Comparison of ENCODE assay signal across 14 cellular contexts in genomic region chr6:10355115-10355702, GRCh38. TPM values are rescaled to one million over a fixed set of nuclear protein-coding genes. Genes with fewer than 3 reads are reported as not detected.
DNase-seq lines count a peak whose midpoint lies in the region; ATAC-seq, FAIRE-seq and TF ChIP-seq lines count a peak whose summit lies in the region.
"Had no signal": no experiment of that assay in that cellular context is flagged by ENCODE, and none has a peak within 500 bp of the region (broad histone marks: within the 10 kb centered on the region; RNA-seq: fewer than 3 reads in every experiment).

No MANE protein-coding gene starts in this region.

- peak; percentile 50 for ATAC-seq in GM18498 (IDR thresholded peaks at IDR 0.05; ENCODE audit: unreplicated experiment)
- peak; percentile 82 for ATAC-seq in GM21529 (IDR thresholded peaks at IDR 0.05; ENCODE audit: unreplicated experiment)
- no peak for ATAC-seq in GM18511 (IDR thresholded peaks at IDR 0.05; ENCODE audit: unreplicated experiment)
- ATAC-seq in left colon: no peak
- ATAC-seq: gastroesophageal sphincter had no signal

- no peaks in the 10 kb centered on the region for H3K9me1 ChIP-seq in keratinocyte (ENCODE audit: control insufficient read depth, extremely low read depth, insufficient read depth, low read length)

- DNase-seq in HT-29 (ENCODE audit: low spot score) (peak; percentile 20), keratinocyte (ENCODE audit: low read depth, low spot score) (peak; percentile 87), left colon (no peak), BE2C (no peak)
- no peak for DNase-seq in activated effector memory CD4-positive, alpha-beta T cell treated with Interleukin-2 at 50 U/mL for 16 hours
- DNase-seq: GOT3; stimulated activated CD4-positive, alpha-beta T cell treated with anti-CD3 and anti-CD28 coated beads, Interleukin-1b, Interleukin-23, amount 100 ng/mL, for 48 hours; stomach had no signal

- H3K27ac ChIP-seq in keratinocyte (ENCODE audit: control insufficient read depth, insufficient read depth, low read length): peak overlapping the region; percentile 63
- H3K27ac ChIP-seq: gastroesophageal sphincter, HL-60, stomach had no signal

- H3K79me2 ChIP-seq in keratinocyte (ENCODE audit: control insufficient read depth, insufficient read depth, low read length): no peaks in the 10 kb centered on the region

- H2AFZ ChIP-seq in keratinocyte (ENCODE audit: control insufficient read depth, low read length): peak overlapping the region; percentile 80

- TF ChIP-seq CTCF in keratinocyte (optimal IDR thresholded peaks at IDR 0.05 in 1 of 3, IDR thresholded peaks at IDR 0.05 in 1 of 3, conservative IDR thresholded peaks at IDR 0.05 in 1 of 3; ENCODE audit: extremely low read depth in 1 of 3, insufficient read depth in 2 of 3, low read length in 3 of 3) (peak in 1 of 3 experiments; percentile 15), BE2C (IDR thresholded peaks at IDR 0.05; ENCODE audit: low read depth, low read length) (no peak)

- dilution Hi-C loops in keratinocyte (cut with MboI; ENCODE audit: extremely low pct_ligation_motif_present, low sequenced_read_pairs): no loop called here

- H3K4me3 ChIP-seq in keratinocyte (ENCODE audit: control insufficient read depth in 2 of 3, extremely low read depth in 1 of 3, insufficient read depth in 2 of 3, low read depth in 1 of 3, low read length in 3 of 3) (no peak overlapping the region), BE2C (ENCODE audit: low read depth, low read length) (no peak overlapping the region)
- H3K4me3 ChIP-seq: gastroesophageal sphincter, stomach had no signal

- no peaks in the 10 kb centered on the region for H3K36me3 ChIP-seq in keratinocyte (ENCODE audit: control insufficient read depth in 2 of 2, extremely low read depth in 1 of 2, insufficient read depth in 2 of 2, low read length in 2 of 2)
- no peaks in the 10 kb centered on the region for H3K36me3 ChIP-seq in BE2C
- H3K36me3 ChIP-seq: gastroesophageal sphincter, stomach had no signal

- intact Hi-C loops in left colon (cut with DNase I, micrococcal nuclease): no loop called here

- peaks cover 31% of the 10 kb centered on the region for H3K4me1 ChIP-seq in keratinocyte (ENCODE audit: control insufficient read depth, extremely low read depth, insufficient read depth, low read length)
- H3K4me1 ChIP-seq in BE2C: no peaks in the 10 kb centered on the region
- H3K4me1 ChIP-seq: gastroesophageal sphincter, stomach had no signal

- H3K4me2 ChIP-seq in keratinocyte (ENCODE audit: control insufficient read depth, extremely low read depth, insufficient read depth, low read depth, low read length): peak overlapping the region; percentile 52

- FAIRE-seq in keratinocyte (lab: Jason Lieb, UNC): peak; percentile 81

- peak overlapping the region; percentile 65 for H3K9ac ChIP-seq in keratinocyte (ENCODE audit: control insufficient read depth, extremely low read depth, insufficient read depth, low read length)

- H3K9me3 ChIP-seq in keratinocyte (ENCODE audit: control insufficient read depth, low read depth, low read length) (no peaks in the 10 kb centered on the region), BE2C (no peaks in the 10 kb centered on the region)
- H3K9me3 ChIP-seq: gastroesophageal sphincter had no signal

- no peaks in the 10 kb centered on the region for H4K20me1 ChIP-seq in keratinocyte (ENCODE audit: control insufficient read depth, extremely low read depth, insufficient read depth, low read length)

- H3K27me3 ChIP-seq in keratinocyte (ENCODE audit: control insufficient read depth, extremely low read depth, insufficient read depth, low read length): no peaks in the 10 kb centered on the region
- H3K27me3 ChIP-seq in BE2C: no peaks in the 10 kb centered on the region
- H3K27me3 ChIP-seq: gastroesophageal sphincter had no signal

RNA-seq across cellular contexts. Expression of gene TFAP2A, which starts 59.7 kb away (rescaled TPM):
- 2.2 and 3.8 TPM in 2 replicates for total RNA-seq in HT-29 (2014; rRNA removed; shearing (Covaris generic))
- 25.5 to 30.2 TPM (median 27.7 TPM) in 3 replicates for polyA plus RNA-seq in keratinocyte
- polyA plus RNA-seq in keratinocyte (2011; ENCODE audit: low read depth): 88.1 TPM
- polyA plus RNA-seq in keratinocyte (2011; cell fraction: cytosol; rRNA removed): 28.5 and 39.0 TPM in 2 replicates
- 104 and 128 TPM in 2 replicates for polyA plus RNA-seq in keratinocyte (2011; cell fraction: nucleus; rRNA removed)
- polyA plus RNA-seq in keratinocyte (2012; ENCODE audit: low replicate concordance): 64.1 and 117 TPM in 2 replicates
- 26.9 to 42.3 TPM (median 32.3 TPM) in 3 replicates for polyA minus RNA-seq in keratinocyte
- 55.2 TPM for polyA minus RNA-seq in keratinocyte (2011; cell fraction: cytosol; rRNA and poly(A)+ RNA removed)
- 65.1 and 87.0 TPM in 2 replicates for polyA minus RNA-seq in keratinocyte (2011; cell fraction: nucleus; rRNA and poly(A)+ RNA removed)
- total RNA-seq in left colon: under 1 TPM; 0.20 to 0.55 TPM
- polyA plus RNA-seq in BE2C (2012; ENCODE audit: insufficient read depth, insufficient read length, low read depth): 1.6 TPM
- total RNA-seq: omental fat pad had no signal

Comparison
In these comparisons a context has a peak if more than half of its experiments do, and no peak if none do; other contexts are left out.
1. ATAC-seq: peak in GM18498 (single experiment) and GM21529 (single experiment); none in GM18511 (single experiment) and left colon (single experiment).
2. DNase-seq: peak in HT-29 (single experiment) and keratinocyte (single experiment); none in left colon (0 of 2), activated effector memory CD4-positive, alpha-beta T cell treated with Interleukin-2 at 50 U/mL for 16 hours (single experiment) and BE2C (single experiment).